ENCODE assay signal across 1 cellular context in genomic region chr20:36951198-36951976, GRCh38.
TF ChIP-seq lines count a peak whose summit lies in the region.

SAMHD1 (minus strand) TSS chr20:36951708; CDS start chr20:36951643, 65 bp downstream.

TF ChIP-seq in HepG2, 621 proteins besides CTCF, POLR2A, EP300 and RAD21 (continued from another document and continues in another):
- TF ChIP-seq PAXIP1 (CRISPR knock-in tag; conservative IDR thresholded peaks at IDR 0.05) (peak; percentile 57), LRRFIP1 (CRISPR knock-in tag; conservative IDR thresholded peaks at IDR 0.05) (no peak), ZBTB1 (CRISPR knock-in tag; IDR thresholded peaks at IDR 0.05; ENCODE audit: borderline replicate concordance) (no peak), CHD4 (IDR thresholded peaks at IDR 0.05; ENCODE audit: borderline replicate concordance, low read length) (no peak), ZFP41 (CRISPR knock-in tag; IDR thresholded peaks at IDR 0.05; ENCODE audit: borderline replicate concordance) (peak; percentile 69), TAF15 (IDR thresholded peaks at IDR 0.05; ENCODE audit: low read depth, low read length, poor library complexity, severe bottlenecking) (no peak), ZFP90 (CRISPR knock-in tag; IDR thresholded peaks at IDR 0.05; ENCODE audit: borderline replicate concordance) (no peak; the same call in 1 of the 2 replicates), TBX2 (CRISPR knock-in tag; IDR thresholded peaks at IDR 0.05; ENCODE audit: borderline replicate concordance) (peak; percentile 87), ZBTB40 (IDR thresholded peaks at IDR 0.05) (no peak), ZBTB40 (CRISPR knock-in tag; IDR thresholded peaks at IDR 0.05) (no peak; the same call in none of the 2 replicates), THYN1 (CRISPR knock-in tag; IDR thresholded peaks at IDR 0.05; ENCODE audit: borderline replicate concordance, low read depth) (no peak), ZNF784 (CRISPR knock-in tag; IDR thresholded peaks at IDR 0.05; ENCODE audit: borderline replicate concordance) (no peak), ZNF501 (CRISPR knock-in tag; IDR thresholded peaks at IDR 0.05) (peak; percentile 97), ZNF292 (CRISPR knock-in tag; IDR thresholded peaks at IDR 0.05; ENCODE audit: borderline replicate concordance, low read depth) (peak; percentile 48; the same call in 1 of the 2 replicates), RELA (CRISPR knock-in tag; IDR thresholded peaks at IDR 0.05) (peak; percentile 39; the same call in 1 of the 2 replicates), ZNF557 (CRISPR knock-in tag; IDR thresholded peaks at IDR 0.05) (no peak), ZNF414 (CRISPR knock-in tag; IDR thresholded peaks at IDR 0.05) (no peak), FLYWCH1 (CRISPR knock-in tag; IDR thresholded peaks at IDR 0.05) (peak; percentile 92; the same call in 1 of the 2 replicates), ZMYM2 (CRISPR knock-in tag; IDR thresholded peaks at IDR 0.05) (0 out of 2 replicates have a peak, but pooled peaks have one; percentile 78), PRDM4 (CRISPR knock-in tag; IDR thresholded peaks at IDR 0.05; ENCODE audit: borderline replicate concordance) (no peak; the same call in 1 of the 2 replicates), PREB (CRISPR knock-in tag; IDR thresholded peaks at IDR 0.05) (peak; percentile 88; the same call in 1 of the 2 replicates), FUBP1 (CRISPR knock-in tag; IDR thresholded peaks at IDR 0.05; ENCODE audit: borderline replicate concordance) (no peak), ZNF513 (CRISPR knock-in tag; conservative IDR thresholded peaks at IDR 0.05) (no peak), HCFC1 (IDR thresholded peaks at IDR 0.05; ENCODE audit: low read depth, low read length) (no peak), NONO (IDR thresholded peaks at IDR 0.05) (no peak), NONO (CRISPR knock-in tag; conservative IDR thresholded peaks at IDR 0.05) (peak; percentile 85; the same call in 1 of the 2 replicates)
